ENCODE assay signal across 14 cellular contexts in the genomic region with DNA sequence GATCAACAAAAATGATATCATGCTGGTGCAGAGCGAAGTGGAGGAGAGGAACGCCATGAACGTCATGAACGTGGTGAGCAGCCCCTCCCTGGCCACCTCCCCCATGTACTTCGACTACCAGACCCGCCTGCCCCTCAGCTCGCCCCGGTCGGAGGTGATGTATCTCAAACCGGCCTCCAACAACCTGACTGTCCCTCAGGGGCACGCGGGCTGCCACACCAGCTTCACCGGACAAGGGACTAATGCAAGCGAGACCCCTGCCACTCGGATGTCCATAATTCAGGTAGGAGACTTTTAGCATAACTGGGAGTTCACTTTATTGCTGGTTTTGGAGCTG. TPM values are rescaled to one million over a fixed set of nuclear protein-coding genes. Genes with fewer than 3 reads are reported as not detected.
DNase-seq lines count a peak whose midpoint lies in the region; ATAC-seq and TF ChIP-seq lines count a peak whose summit lies in the region.
"Had no signal": no experiment of that assay in that cellular context is flagged by ENCODE, and none has a peak within 500 bp of the region (broad histone marks: within the 10 kb centered on the region; RNA-seq: fewer than 3 reads in every experiment).

No MANE protein-coding gene starts in this region.

- no peak for TF ChIP-seq EP300 in suprapubic skin (IDR thresholded peaks at IDR 0.05)

- TF ChIP-seq POLR2A in suprapubic skin (IDR thresholded peaks at IDR 0.05): no peak

- in situ Hi-C loops in GM13977 (cut with MboI; ENCODE audit: low pct_unique_long_range_greater_than_20kb, low sequenced_read_pairs, unreplicated experiment): loop anchor here (25.0 kb wide), 1 partner anchor 1678 kb away; no protein-coding TSS in a partner anchor

- H3K4me1 ChIP-seq in mucosa of rectum (ENCODE audit: control insufficient read depth in 2 of 2, insufficient read depth in 2 of 2, low read length in 2 of 2) (peaks cover 0 to 3% of the 10 kb centered on the region in 2 donors), suprapubic skin (peaks cover 32% of the 10 kb centered on the region)

- H3K36me3 ChIP-seq in mucosa of rectum (ENCODE audit: control insufficient read depth in 2 of 2, insufficient read depth in 2 of 2, low read length in 2 of 2) (no peaks in the 10 kb centered on the region), suprapubic skin (no peaks in the 10 kb centered on the region)

- peaks cover 0 to 9% of the 10 kb centered on the region in 2 donors for H3K27me3 ChIP-seq in mucosa of rectum (ENCODE audit: control insufficient read depth in 2 of 2, insufficient read depth in 2 of 2, low read length in 2 of 2)
- H3K27me3 ChIP-seq in suprapubic skin: peaks cover 49% of the 10 kb centered on the region

- H3K36me3 Mint-ChIP-seq in activated CD4-positive, alpha-beta T cell treated with anti-CD3 and anti-CD28 coated beads, Interleukin-2, amount 10 ng/mL, durations not matched to agents 7 days and 5 days (ENCODE audit: low read depth): peaks cover 6% of the 10 kb centered on the region

- H3K4me1 Mint-ChIP-seq in activated CD4-positive, alpha-beta T cell treated with anti-CD3 and anti-CD28 coated beads, Interleukin-2, amount 10 ng/mL, durations not matched to agents 7 days and 5 days: peaks cover 18% of the 10 kb centered on the region

- H3K9me3 ChIP-seq in mucosa of rectum (ENCODE audit: control insufficient read depth in 2 of 2, low read length in 2 of 2) (peaks cover 0 to 3% of the 10 kb centered on the region in 2 donors), suprapubic skin (no peaks in the 10 kb centered on the region)

- TF ChIP-seq CTCF in suprapubic skin (IDR thresholded peaks at IDR 0.05) (no peak), GM13977 (IDR thresholded peaks at IDR 0.05; ENCODE audit: extremely low read depth, insufficient read depth, missing control alignments) (no peak)

- POLR2A ChIA-PET in activated CD4-positive, alpha-beta T cell treated with anti-CD3 and anti-CD28 coated beads, Interleukin-2, amount 10 ng/mL, durations not matched to agents 7 days and 5 days (lab: Charles Lee): no interaction called here

- H3K27ac ChIP-seq in mucosa of rectum (ENCODE audit: low read depth in 2 of 2, low read length in 2 of 2) (no peak overlapping the region), suprapubic skin (no peak overlapping the region)

- no peak overlapping the region for H3K27ac Mint-ChIP-seq in activated CD4-positive, alpha-beta T cell treated with anti-CD3 and anti-CD28 coated beads, Interleukin-2, amount 10 ng/mL, durations not matched to agents 7 days and 5 days
- H3K27ac Mint-ChIP-seq: activated naive CD8-positive, alpha-beta T cell treated with anti-CD3 and anti-CD28 coated beads for 36 hours had no signal

- 13% methylated on average over 14 of the region's 15 CpGs for WGBS in suprapubic skin

- no peak overlapping the region for H3K4me3 Mint-ChIP-seq in activated CD4-positive, alpha-beta T cell treated with anti-CD3 and anti-CD28 coated beads, Interleukin-2, amount 10 ng/mL, durations not matched to agents 7 days and 5 days
- H3K4me3 Mint-ChIP-seq: activated naive CD8-positive, alpha-beta T cell treated with anti-CD3 and anti-CD28 coated beads for 36 hours had no signal

- H3K9me3 Mint-ChIP-seq in activated CD4-positive, alpha-beta T cell treated with anti-CD3 and anti-CD28 coated beads, Interleukin-2, amount 10 ng/mL, durations not matched to agents 7 days and 5 days: peaks cover 3% of the 10 kb centered on the region

- H3K4me3 ChIP-seq in mucosa of rectum (ENCODE audit: low read length in 2 of 2) (peak overlapping the region; percentile 50 to 51), suprapubic skin (peak overlapping the region; percentile 53)

- H3K9ac ChIP-seq in mucosa of rectum (ENCODE audit: low read depth in 1 of 2, low read length in 2 of 2): no peak overlapping the region

- H3K27me3 Mint-ChIP-seq in activated CD4-positive, alpha-beta T cell treated with anti-CD3 and anti-CD28 coated beads, Interleukin-2, amount 10 ng/mL, durations not matched to agents 7 days and 5 days: peaks cover 44% of the 10 kb centered on the region

- ATAC-seq in GM21786 (IDR thresholded peaks at IDR 0.05; ENCODE audit: unreplicated experiment): no peak
- ATAC-seq: left colon had no signal

- DNase-seq in amygdala (lab: John Stamatoyannopoulos, UW) (peak in 35 of 56 donors; percentile 13 to 76 (median 58)), head of caudate nucleus (peak in 24 of 42 donors; percentile 11 to 75 (median 60)), suprapubic skin (ENCODE audit: low spot score in 2 of 2) (peak in 1 of 2 donors; percentile 26), GM13977 (ENCODE audit: low spot score) (no peak)
- DNase-seq in central memory CD4-positive, alpha-beta T cell: no peak
- DNase-seq in activated CD4-positive, alpha-beta T cell treated with anti-CD3 and anti-CD28 coated beads, Interleukin-2, amount 10 ng/mL, durations not matched to agents 7 days and 5 days: no peak
- DNase-seq: activated naive CD8-positive, alpha-beta T cell treated with anti-CD3 and anti-CD28 coated beads for 36 hours; left colon; NCI-H1092; stimulated activated CD4-positive, alpha-beta T cell treated with anti-CD3 and anti-CD28 coated beads, Interleukin-12 subunit alpha, Interleukin-12 subunit beta, amount 100 ng/mL, for 4 hours had no signal

- CTCF ChIA-PET in activated CD4-positive, alpha-beta T cell treated with anti-CD3 and anti-CD28 coated beads, Interleukin-2, amount 10 ng/mL, durations not matched to agents 7 days and 5 days (lab: Charles Lee): interaction anchor here (1.0 kb wide), 1 partner anchor 9 kb away, joined by 4 read pairs; no protein-coding TSS in a partner anchor

- intact Hi-C loops in head of caudate nucleus (cut with DNase I): loop anchor here (10.0 kb wide), 1 partner anchor 100 kb away; no protein-coding TSS in a partner anchor

RNA-seq across cellular contexts. Expression of gene PCDH17, which starts 3.3 kb away (rescaled TPM):
- total RNA-seq in suprapubic skin: 1 to 10 TPM in 1 of 4 donors, under 1 TPM in 3; 0.57 to 1.3 (median 0.83) TPM
- total RNA-seq in activated CD4-positive, alpha-beta T cell treated with anti-CD3 and anti-CD28 coated beads, Interleukin-2, amount 10 ng/mL, durations not matched to agents 7 days and 5 days: not detected
- total RNA-seq: activated CD8-positive, alpha-beta memory T cell treated with anti-CD3 and anti-CD28 coated beads for 36 hours; activated naive CD8-positive, alpha-beta T cell treated with anti-CD3 and anti-CD28 coated beads for 36 hours; T-helper 1 cell treated with Interleukin-12 subunit alpha and Interleukin-12 subunit beta and Interleukin-4 antibody, amounts not matched to agents 30 ng/mL and 1 ng/mL, for 36 hours had no signal

Comparison
In these comparisons a context has a peak if more than half of its experiments do, and no peak if none do; other contexts are left out.
1. DNase-seq: peak in amygdala (35 of 56) and head of caudate nucleus (24 of 42); none in GM13977 (single experiment), central memory CD4-positive, alpha-beta T cell (single experiment) and activated CD4-positive, alpha-beta T cell treated with anti-CD3 and anti-CD28 coated beads, Interleukin-2, amount 10 ng/mL, durations not matched to agents 7 days and 5 days (single experiment).